Comparison of ENCODE assay signal across 4 cellular contexts in the genomic region with DNA sequence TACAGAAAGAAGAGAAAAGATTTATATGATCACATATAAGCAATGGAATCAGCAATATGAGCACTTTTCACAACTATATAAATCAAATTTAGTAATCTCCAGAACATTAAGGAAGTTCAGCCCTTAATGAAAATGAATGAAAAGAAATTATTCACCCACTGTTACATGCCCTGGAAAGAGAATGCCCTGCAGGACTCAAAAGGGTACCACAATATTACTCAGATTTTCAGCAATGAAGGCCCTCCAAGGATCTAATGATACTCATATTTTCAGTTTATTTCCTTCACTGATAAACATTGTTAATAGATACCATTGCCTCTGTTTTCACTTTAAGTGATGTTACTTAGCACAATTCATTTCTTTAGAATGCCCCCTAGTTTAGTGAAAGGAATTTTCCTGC. TPM values are rescaled to one million over a fixed set of nuclear protein-coding genes. Genes with fewer than 3 reads are reported as not detected.
"Had no signal": no experiment of that assay in that cellular context is flagged by ENCODE, and none has a peak within 500 bp of the region (broad histone marks: within the 10 kb centered on the region; RNA-seq: fewer than 3 reads in every experiment).

No MANE protein-coding gene starts in this region.

RNA-seq across cellular contexts. Expression of a gene that starts 2.5 kb away (rescaled TPM):
- total RNA-seq: myocyte, right atrium auricular region had no signal
- polyA plus RNA-seq: adipose tissue, stomach had no signal
